In genomic region chr2:6394266-6394665, GRCh38 we compare ENCODE assay signal across 17 cellular contexts.
"Had no signal": no experiment of that assay in that cellular context is flagged by ENCODE, and none has a peak within 500 bp of the region (broad histone marks: within the 10 kb centered on the region; RNA-seq: fewer than 3 reads in every experiment).

No MANE protein-coding gene starts in this region.

- DNase-seq: activated B cell treated with CpG ODN at 0.5 μM for 24 hours; activated CD4-positive, alpha-beta T cell treated with anti-CD3 and anti-CD28 coated beads for 48 hours; activated CD8-positive, alpha-beta memory T cell treated with anti-CD3 and anti-CD28 coated beads, Interleukin-2, amount 50 U/mL, for 48 hours; activated gamma-delta T cell; activated T-cell treated with anti-CD3 and anti-CD28 coated beads, Interleukin-2, amount 50 U/mL, for 72 hours; amniotic stem cell; caudate nucleus; colonic mucosa; hippocampal formation; kidney; mesendoderm; natural killer cell; psoas muscle; spleen had no signal

- H3K36me3 ChIP-seq: colonic mucosa, spleen, suprapubic skin had no signal

- FAIRE-seq: endometrium, kidney, TTC549 had no signal

- H3K4me3 ChIP-seq: colonic mucosa, psoas muscle, spleen, suprapubic skin had no signal

- H3K4me1 ChIP-seq: colonic mucosa, psoas muscle, spleen, suprapubic skin had no signal

- H3K27me3 ChIP-seq: colonic mucosa, spleen, suprapubic skin had no signal

- H3K27ac ChIP-seq: colonic mucosa, psoas muscle, spleen, suprapubic skin had no signal

- H3K9me3 ChIP-seq: colonic mucosa, psoas muscle, suprapubic skin had no signal
